In genomic region chr11:2584812-2585565, GRCh38 we compare ENCODE assay signal across 14 cellular contexts.
DNase-seq lines count a peak whose midpoint lies in the region; ATAC-seq and TF ChIP-seq lines count a peak whose summit lies in the region.
"Had no signal": no experiment of that assay in that cellular context is flagged by ENCODE, and none has a peak within 500 bp of the region (broad histone marks: within the 10 kb centered on the region; RNA-seq: fewer than 3 reads in every experiment).

No MANE protein-coding gene starts in this region.

- H3K4me1 Mint-ChIP-seq in activated naive CD8-positive, alpha-beta T cell treated with anti-CD3 and anti-CD28 coated beads, Interleukin-2, amount 10 ng/mL, durations not matched to agents 7 days and 5 days, result no peaks in the 10 kb centered on the region
- no peaks in the 10 kb centered on the region for H3K4me1 Mint-ChIP-seq in activated naive CD8-positive, alpha-beta T cell treated with anti-CD3 and anti-CD28 coated beads, Interleukin-2, amount 50 U/mL, for 24 hours

- H3K27me3 Mint-ChIP-seq in activated naive CD8-positive, alpha-beta T cell treated with anti-CD3 and anti-CD28 coated beads, Interleukin-2, amount 10 ng/mL, durations not matched to agents 7 days and 5 days, result no peaks in the 10 kb centered on the region
- H3K27me3 Mint-ChIP-seq in activated naive CD8-positive, alpha-beta T cell treated with anti-CD3 and anti-CD28 coated beads, Interleukin-2, amount 50 U/mL, for 24 hours, result no peaks in the 10 kb centered on the region

- no peak for TF ChIP-seq EP300 in upper lobe of left lung (IDR thresholded peaks at IDR 0.05)

- H3K27ac Mint-ChIP-seq in activated naive CD8-positive, alpha-beta T cell treated with anti-CD3 and anti-CD28 coated beads, Interleukin-2, amount 10 ng/mL, durations not matched to agents 7 days and 5 days, result no peak overlapping the region
- no peak overlapping the region for H3K27ac Mint-ChIP-seq in activated naive CD8-positive, alpha-beta T cell treated with anti-CD3 and anti-CD28 coated beads, Interleukin-2, amount 50 U/mL, for 24 hours
- H3K27ac Mint-ChIP-seq: activated T-helper 1 cell treated with anti-CD3 and anti-CD28 coated beads, Interleukin-12 subunit alpha, Interleukin-12 subunit beta, Interleukin-2, Interleukin-4 antibody, amounts not matched to agents 30 ng/mL and 10 ng/mL and 1 ng/mL, durations not matched to agents 14 hours and 24 hours and 36 hours; nephron progenitor cell had no signal

- peak; percentile 27 for DNase-seq in activated naive CD8-positive, alpha-beta T cell treated with anti-CD3 and anti-CD28 coated beads, Interleukin-2, amount 10 ng/mL, durations not matched to agents 7 days and 5 days
- DNase-seq in activated naive CD8-positive, alpha-beta T cell treated with anti-CD3 and anti-CD28 coated beads, Interleukin-2, amount 50 U/mL, for 24 hours, result no peak
- DNase-seq in adrenal gland (peak in 6 of 7 donors; percentile 1 to 41 (median 14)), mesenteric fat pad (ENCODE audit: low spot score) (peak; percentile 86), upper lobe of left lung (peak; percentile 12 to 53), DMS53 treated with DMSO at 0.1 percent for 48 hours (lab: John Stamatoyannopoulos, UW; ENCODE audit: unreplicated experiment) (no peak), superior temporal gyrus (ENCODE audit: extremely low spot score) (no peak), NOMO-1 treated with DMSO at 0.1 percent for 48 hours (lab: John Stamatoyannopoulos, UW; ENCODE audit: unreplicated experiment) (no peak)
- DNase-seq: NCI-H1092 treated with DMSO at 0.1 percent for 48 hours, nephron progenitor cell had no signal

- TF ChIP-seq POLR2A in adrenal gland (IDR thresholded peaks at IDR 0.05) (no peak), upper lobe of left lung (IDR thresholded peaks at IDR 0.05) (no peak)

- no peaks in the 10 kb centered on the region for H3K9me3 ChIP-seq in adrenal gland (replicated peaks in 1 of 3)
- no peaks in the 10 kb centered on the region for H3K9me3 ChIP-seq in upper lobe of left lung
- H3K9me3 ChIP-seq: tibial nerve had no signal

- no peaks in the 10 kb centered on the region for H3K36me3 Mint-ChIP-seq in activated naive CD8-positive, alpha-beta T cell treated with anti-CD3 and anti-CD28 coated beads, Interleukin-2, amount 10 ng/mL, durations not matched to agents 7 days and 5 days
- no peaks in the 10 kb centered on the region for H3K36me3 Mint-ChIP-seq in activated naive CD8-positive, alpha-beta T cell treated with anti-CD3 and anti-CD28 coated beads, Interleukin-2, amount 50 U/mL, for 24 hours (ENCODE audit: low read depth)

- no peaks in the 10 kb centered on the region for H3K27me3 ChIP-seq in adrenal gland
- no peaks in the 10 kb centered on the region for H3K27me3 ChIP-seq in upper lobe of left lung
- H3K27me3 ChIP-seq: tibial nerve had no signal

- POLR2A ChIA-PET in activated naive CD8-positive, alpha-beta T cell treated with anti-CD3 and anti-CD28 coated beads, Interleukin-2, amount 10 ng/mL, durations not matched to agents 7 days and 5 days (lab: Charles Lee), result no interaction called here

- 90 to 96% (median 93%) methylated on average over 5 to 18 of the region's 18 CpGs for WGBS in adrenal gland, 4 donors
- WGBS in upper lobe of left lung, 2 donors, result 92 to 93% methylated on average over 5 to 18 of the region's 18 CpGs

- H3K27ac ChIP-seq in adrenal gland, result peak overlapping the region in 1 of 5 donors; percentile 29
- H3K27ac ChIP-seq in upper lobe of left lung, result no peak overlapping the region
- H3K27ac ChIP-seq: tibial nerve had no signal

- no peak overlapping the region for H3K4me3 Mint-ChIP-seq in activated naive CD8-positive, alpha-beta T cell treated with anti-CD3 and anti-CD28 coated beads, Interleukin-2, amount 10 ng/mL, durations not matched to agents 7 days and 5 days
- H3K4me3 Mint-ChIP-seq in activated naive CD8-positive, alpha-beta T cell treated with anti-CD3 and anti-CD28 coated beads, Interleukin-2, amount 50 U/mL, for 24 hours, result no peak overlapping the region
- H3K4me3 Mint-ChIP-seq: activated T-helper 1 cell treated with anti-CD3 and anti-CD28 coated beads, Interleukin-12 subunit alpha, Interleukin-12 subunit beta, Interleukin-2, Interleukin-4 antibody, amounts not matched to agents 30 ng/mL and 10 ng/mL and 1 ng/mL, durations not matched to agents 14 hours and 24 hours and 36 hours; nephron progenitor cell had no signal

- no peak for ATAC-seq in activated naive CD8-positive, alpha-beta T cell treated with anti-CD3 and anti-CD28 coated beads, Interleukin-2, amount 10 ng/mL, durations not matched to agents 7 days and 5 days (ENCODE audit: low read depth)
- no peak for ATAC-seq in activated naive CD8-positive, alpha-beta T cell treated with anti-CD3 and anti-CD28 coated beads, Interleukin-2, amount 50 U/mL, for 24 hours
- ATAC-seq in upper lobe of left lung (ENCODE audit: low FRiP score in 2 of 2), result no peak
- ATAC-seq: HepG2 had no signal

- TF ChIP-seq CTCF in adrenal gland (IDR thresholded peaks at IDR 0.05), result no peak
- TF ChIP-seq CTCF in upper lobe of left lung (IDR thresholded peaks at IDR 0.05), result no peak

- intact Hi-C loops in adrenal gland (cut with DNase I), result no loop called here

- H3K4me3 ChIP-seq in adrenal gland, result no peak overlapping the region
- no peak overlapping the region for H3K4me3 ChIP-seq in upper lobe of left lung
- H3K4me3 ChIP-seq: smooth muscle cell, tibial nerve had no signal

- no peaks in the 10 kb centered on the region for H3K9me3 Mint-ChIP-seq in activated naive CD8-positive, alpha-beta T cell treated with anti-CD3 and anti-CD28 coated beads, Interleukin-2, amount 10 ng/mL, durations not matched to agents 7 days and 5 days
- H3K9me3 Mint-ChIP-seq in activated naive CD8-positive, alpha-beta T cell treated with anti-CD3 and anti-CD28 coated beads, Interleukin-2, amount 50 U/mL, for 24 hours, result no peaks in the 10 kb centered on the region
- H3K9me3 Mint-ChIP-seq: activated T-helper 1 cell treated with anti-CD3 and anti-CD28 coated beads, Interleukin-12 subunit alpha, Interleukin-12 subunit beta, Interleukin-2, Interleukin-4 antibody, amounts not matched to agents 30 ng/mL and 10 ng/mL and 1 ng/mL, durations not matched to agents 14 hours and 24 hours and 36 hours; nephron progenitor cell had no signal

- H3K36me3 ChIP-seq in adrenal gland (replicated peaks in 1 of 2) (peaks cover 0 to 58% of the 10 kb centered on the region in 2 donors), upper lobe of left lung (peaks cover 0 to 16% (median 6%) of the 10 kb centered on the region in 4 donors)

- no peaks in the 10 kb centered on the region for H3K4me1 ChIP-seq in adrenal gland (replicated peaks in 1 of 2)
- peaks cover 0 to 7% (median 3%) of the 10 kb centered on the region in 4 donors for H3K4me1 ChIP-seq in upper lobe of left lung

Comparison
In these comparisons a context has a peak if more than half of its experiments do, and no peak if none do; other contexts are left out.
1. DNase-seq: peak in activated naive CD8-positive, alpha-beta T cell treated with anti-CD3 and anti-CD28 coated beads, Interleukin-2, amount 10 ng/mL, durations not matched to agents 7 days and 5 days (single experiment), adrenal gland (6 of 7), mesenteric fat pad (single experiment) and upper lobe of left lung (2 of 2); none in activated naive CD8-positive, alpha-beta T cell treated with anti-CD3 and anti-CD28 coated beads, Interleukin-2, amount 50 U/mL, for 24 hours (single experiment), DMS53 treated with DMSO at 0.1 percent for 48 hours (single experiment), superior temporal gyrus (single experiment) and NOMO-1 treated with DMSO at 0.1 percent for 48 hours (single experiment).